In genomic region chr14:92495041-92495440, GRCh38 we compare ENCODE assay signal across 11 cellular contexts. TPM values are rescaled to one million over a fixed set of nuclear protein-coding genes. Genes with fewer than 3 reads are reported as not detected.
DNase-seq lines count a peak whose midpoint lies in the region; ATAC-seq and TF ChIP-seq lines count a peak whose summit lies in the region.
"Had no signal": no experiment of that assay in that cellular context is flagged by ENCODE, and none has a peak within 500 bp of the region (broad histone marks: within the 10 kb centered on the region; RNA-seq: fewer than 3 reads in every experiment).

No MANE protein-coding gene starts in this region.

- no peaks in the 10 kb centered on the region for H3K4me1 Mint-ChIP-seq in CD4-positive, alpha-beta T cell (ENCODE audit: low read depth)

- no peak overlapping the region for H3K27ac Mint-ChIP-seq in CD4-positive, alpha-beta T cell
- H3K27ac Mint-ChIP-seq: activated naive CD8-positive, alpha-beta T cell treated with anti-CD3 and anti-CD28 coated beads, Interleukin-2, amount 50 U/mL, for 24 hours had no signal

- DNase-seq in HCEC 1CT, result peak; percentile 96
- peak; percentile 65 for DNase-seq in RKO (ENCODE audit: low spot score)
- no peak for DNase-seq in epithelial cell of prostate (ENCODE audit: low read depth, low spot score)
- DNase-seq in retinal pigment epithelial cell (ENCODE audit: low read depth), result peak; percentile 72
- no peak for DNase-seq in transverse colon
- DNase-seq in CD4-positive, alpha-beta T cell, result no peak
- no peak for DNase-seq in omental fat pad (ENCODE audit: low spot score)
- DNase-seq: activated naive CD8-positive, alpha-beta T cell treated with anti-CD3 and anti-CD28 coated beads, Interleukin-2, amount 50 U/mL, for 24 hours; effector memory CD4-positive, alpha-beta T cell; small intestine had no signal

- intact Hi-C loops in transverse colon (cut with DNase I; ENCODE audit: low total_unique reads), result no loop called here
- intact Hi-C loops in CD4-positive, alpha-beta T cell (cut with DNase I, micrococcal nuclease), result no loop called here

- no peaks in the 10 kb centered on the region for H3K4me1 ChIP-seq in transverse colon

- TF ChIP-seq POLR2A in transverse colon (IDR thresholded peaks at IDR 0.05), result no peak

- peak overlapping the region; percentile 55 for H3K27ac ChIP-seq in epithelial cell of prostate
- no peak overlapping the region for H3K27ac ChIP-seq in transverse colon
- no peak overlapping the region for H3K27ac ChIP-seq in CD4-positive, alpha-beta T cell (ENCODE audit: low read depth, low read length)

- TF ChIP-seq EP300 in transverse colon (IDR thresholded peaks at IDR 0.05; ENCODE audit: low read depth), result no peak

- no peaks in the 10 kb centered on the region for H3K9me3 Mint-ChIP-seq in CD4-positive, alpha-beta T cell
- H3K9me3 Mint-ChIP-seq: activated naive CD8-positive, alpha-beta T cell treated with anti-CD3 and anti-CD28 coated beads, Interleukin-2, amount 50 U/mL, for 24 hours had no signal

- H3K36me3 ChIP-seq in transverse colon, result no peaks in the 10 kb centered on the region

- CTCF ChIA-PET in CD4-positive, alpha-beta T cell (lab: Charles Lee), result no interaction called here

- no peaks in the 10 kb centered on the region for H3K9me3 ChIP-seq in transverse colon
- H3K9me3 ChIP-seq in CD4-positive, alpha-beta T cell (ENCODE audit: control insufficient read depth, low read length), result no peaks in the 10 kb centered on the region

- 73 to 76% methylated on average over 3 to 7 of the region's 7 CpGs for WGBS in transverse colon (ENCODE audit: low coverage in 1 of 2), 2 donors

- no peak for ATAC-seq in activated CD4-positive, CD25-positive, alpha-beta regulatory T cell treated with anti-CD3 and anti-CD28 coated beads, Interleukin-2, amount 50 U/mL, for 24 hours
- no peak for ATAC-seq in CD4-positive, alpha-beta T cell (ENCODE audit: poor library complexity)
- ATAC-seq in omental fat pad (ENCODE audit: low FRiP score), result no peak
- ATAC-seq: activated naive CD8-positive, alpha-beta T cell treated with anti-CD3 and anti-CD28 coated beads, Interleukin-2, amount 50 U/mL, for 24 hours had no signal

- no peaks in the 10 kb centered on the region for H3K27me3 ChIP-seq in transverse colon
- H3K27me3 ChIP-seq in CD4-positive, alpha-beta T cell (ENCODE audit: control insufficient read depth, insufficient read depth, low read length), result no peaks in the 10 kb centered on the region

- POLR2A ChIA-PET in CD4-positive, alpha-beta T cell (lab: Charles Lee), result no interaction called here

- H3K27me3 Mint-ChIP-seq in CD4-positive, alpha-beta T cell, result no peaks in the 10 kb centered on the region
- H3K27me3 Mint-ChIP-seq: activated naive CD8-positive, alpha-beta T cell treated with anti-CD3 and anti-CD28 coated beads, Interleukin-2, amount 50 U/mL, for 24 hours had no signal

- H3K36me3 Mint-ChIP-seq in CD4-positive, alpha-beta T cell (ENCODE audit: low read depth), result no peaks in the 10 kb centered on the region

- H3K4me3 Mint-ChIP-seq in CD4-positive, alpha-beta T cell, result no peak overlapping the region
- H3K4me3 Mint-ChIP-seq: activated naive CD8-positive, alpha-beta T cell treated with anti-CD3 and anti-CD28 coated beads, Interleukin-2, amount 50 U/mL, for 24 hours had no signal

- in situ Hi-C loops in transverse colon (cut with MboI; ENCODE audit: low pct_ligation_motif_present in 1 of 4, low pct_unique_long_range_greater_than_20kb in 1 of 4, low sequenced_read_pairs in 3 of 4), result no loop called here

- H3K4me3 ChIP-seq in retinal pigment epithelial cell (ENCODE audit: low read length), result no peak overlapping the region
- H3K4me3 ChIP-seq in transverse colon, result no peak overlapping the region

- TF ChIP-seq CTCF in retinal pigment epithelial cell (conservative IDR thresholded peaks at IDR 0.05; ENCODE audit: low read depth, low read length) (no peak), transverse colon (IDR thresholded peaks at IDR 0.05) (no peak), omental fat pad (IDR thresholded peaks at IDR 0.05) (no peak)
- no peak for TF ChIP-seq CTCF in CD4-positive, alpha-beta T cell (IDR thresholded peaks at IDR 0.05)

RNA-seq across cellular contexts. Expression of gene RIN3, which starts 18.5 kb away (rescaled TPM):
- 10 to 100 TPM; 16.2 to 24.3 (median 20.7) TPM for total RNA-seq in transverse colon
- 10 to 100 TPM; 67.9 to 72.2 TPM for total RNA-seq in CD4-positive, alpha-beta T cell
- 10 to 100 TPM; 11.6 to 36.3 (median 20.2) TPM for total RNA-seq in omental fat pad

Comparison
In these comparisons a context has a peak if more than half of its experiments do, and no peak if none do; other contexts are left out.
1. DNase-seq: peak in HCEC 1CT (single experiment), RKO (single experiment) and retinal pigment epithelial cell (single experiment); none in epithelial cell of prostate (single experiment), transverse colon (single experiment), CD4-positive, alpha-beta T cell (0 of 10) and omental fat pad (single experiment).